ENCODE assay signal across 10 cellular contexts in the genomic region with DNA sequence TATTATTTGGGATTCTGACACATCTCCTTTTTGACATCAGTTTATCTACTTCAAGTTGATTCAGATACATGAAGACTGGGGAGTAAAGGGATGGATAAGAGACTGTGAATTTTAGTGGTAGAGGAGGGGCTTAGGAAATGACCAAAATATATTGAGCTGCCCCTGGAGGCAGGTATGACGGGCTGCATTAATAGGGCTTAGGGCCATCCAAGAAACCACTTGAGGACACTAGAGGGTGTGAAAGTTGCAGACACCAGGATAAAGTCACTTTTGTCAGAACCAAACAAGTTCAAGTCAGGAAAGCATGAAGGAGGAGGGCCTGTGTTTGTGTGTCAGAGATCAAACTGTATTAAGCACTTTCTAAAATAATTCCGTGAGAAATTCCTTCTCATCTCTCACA.
DNase-seq lines count a peak whose midpoint lies in the region; ATAC-seq and TF ChIP-seq lines count a peak whose summit lies in the region.
"Had no signal": no experiment of that assay in that cellular context is flagged by ENCODE, and none has a peak within 500 bp of the region (broad histone marks: within the 10 kb centered on the region; RNA-seq: fewer than 3 reads in every experiment).

No MANE protein-coding gene starts in this region.

- H3K4me1 Mint-ChIP-seq in activated CD4-positive, alpha-beta T cell treated with anti-CD3 and anti-CD28 coated beads, Interleukin-2, amount 10 ng/mL, durations not matched to agents 24 days and 14 days = no peaks in the 10 kb centered on the region
- H3K4me1 Mint-ChIP-seq in T-helper 2 cell treated with Interferon-gamma antibody and Interleukin-4, amounts not matched to agents 5 μg/mL and 100 μg/mL, for 36 hours (ENCODE audit: low read depth) = no peaks in the 10 kb centered on the region
- H3K4me1 Mint-ChIP-seq: naive thymus-derived CD8-positive, alpha-beta T cell had no signal

- H3K4me3 ChIP-seq in Loucy (ENCODE audit: low read length, poor library complexity, severe bottlenecking) = no peak overlapping the region

- H3K4me3 Mint-ChIP-seq in activated CD4-positive, alpha-beta T cell treated with anti-CD3 and anti-CD28 coated beads, Interleukin-2, amount 10 ng/mL, durations not matched to agents 24 days and 14 days = no peak overlapping the region
- H3K4me3 Mint-ChIP-seq in T-helper 2 cell treated with Interferon-gamma antibody and Interleukin-4, amounts not matched to agents 5 μg/mL and 100 μg/mL, for 36 hours = no peak overlapping the region
- H3K4me3 Mint-ChIP-seq: naive thymus-derived CD8-positive, alpha-beta T cell had no signal

- H3K9me2 ChIP-seq in Loucy (replicated peaks; ENCODE audit: low read depth, low read length) = no peaks in the 10 kb centered on the region

- H3K4me2 ChIP-seq in Loucy (ENCODE audit: low read depth, low read length, poor library complexity, severe bottlenecking) = no peak overlapping the region

- no peaks in the 10 kb centered on the region for H3K9me3 Mint-ChIP-seq in activated CD4-positive, alpha-beta T cell treated with anti-CD3 and anti-CD28 coated beads, Interleukin-2, amount 10 ng/mL, durations not matched to agents 24 days and 14 days
- no peaks in the 10 kb centered on the region for H3K9me3 Mint-ChIP-seq in T-helper 2 cell treated with Interferon-gamma antibody and Interleukin-4, amounts not matched to agents 5 μg/mL and 100 μg/mL, for 36 hours
- H3K9me3 Mint-ChIP-seq: naive thymus-derived CD8-positive, alpha-beta T cell had no signal

- no peak for ATAC-seq in HG03342 (IDR thresholded peaks at IDR 0.05; ENCODE audit: unreplicated experiment)
- ATAC-seq: naive thymus-derived CD8-positive, alpha-beta T cell had no signal

- CTCF ChIA-PET in GM10248 (lab: Yijun Ruan, JAX) = interaction anchor here (1.1 to 1.6 kb wide), 4 partner anchors 21 to 852 kb away, joined by 3 read pairs; no protein-coding TSS in a partner anchor

- no peaks in the 10 kb centered on the region for H4K20me1 ChIP-seq in Loucy (ENCODE audit: insufficient read depth, low read length, poor library complexity, severe bottlenecking)

- H3K27me3 ChIP-seq in Loucy (ENCODE audit: insufficient read depth, low read length, poor library complexity, severe bottlenecking) = no peaks in the 10 kb centered on the region

- no peaks in the 10 kb centered on the region for H3F3A ChIP-seq in Loucy (ENCODE audit: low read depth)

- POLR2A ChIA-PET in GM10248 (lab: Yijun Ruan, JAX) = no interaction called here

- H3K4me1 ChIP-seq in Loucy (ENCODE audit: insufficient read depth, low read length, poor library complexity, severe bottlenecking) = no peaks in the 10 kb centered on the region

- TF ChIP-seq CTCF in GM10248 (IDR thresholded peaks at IDR 0.05; ENCODE audit: control extremely low read depth, extremely low read depth, low read depth, missing control alignments) (peak; percentile 23), Loucy (conservative IDR thresholded peaks at IDR 0.05; ENCODE audit: low read length) (peak; percentile 43)

- no peaks in the 10 kb centered on the region for H3K36me3 ChIP-seq in Loucy (ENCODE audit: insufficient read depth, low read length)

- no peak overlapping the region for H3K9ac ChIP-seq in Loucy (ENCODE audit: low read depth, low read length, poor library complexity, severe bottlenecking)

- no peak overlapping the region for H3K27ac Mint-ChIP-seq in activated CD4-positive, alpha-beta T cell treated with anti-CD3 and anti-CD28 coated beads, Interleukin-2, amount 10 ng/mL, durations not matched to agents 24 days and 14 days
- H3K27ac Mint-ChIP-seq in T-helper 2 cell treated with Interferon-gamma antibody and Interleukin-4, amounts not matched to agents 5 μg/mL and 100 μg/mL, for 36 hours = no peak overlapping the region

- H3K9me3 ChIP-seq in Loucy (ENCODE audit: insufficient read depth, low read depth, low read length) = no peaks in the 10 kb centered on the region

- H3K36me3 Mint-ChIP-seq in activated CD4-positive, alpha-beta T cell treated with anti-CD3 and anti-CD28 coated beads, Interleukin-2, amount 10 ng/mL, durations not matched to agents 24 days and 14 days (ENCODE audit: low read depth) = no peaks in the 10 kb centered on the region
- no peaks in the 10 kb centered on the region for H3K36me3 Mint-ChIP-seq in T-helper 2 cell treated with Interferon-gamma antibody and Interleukin-4, amounts not matched to agents 5 μg/mL and 100 μg/mL, for 36 hours (ENCODE audit: low read depth)
- H3K36me3 Mint-ChIP-seq: naive thymus-derived CD8-positive, alpha-beta T cell had no signal

- intact Hi-C loops in activated CD4-positive, alpha-beta T cell treated with anti-CD3 and anti-CD28 coated beads, Interleukin-2, amount 10 ng/mL, durations not matched to agents 24 days and 14 days (cut with micrococcal nuclease) = no loop called here

- no peak for DNase-seq in GM10248 (ENCODE audit: extremely low spot score)
- DNase-seq in dermis blood vessel endothelial cell = peak; percentile 16
- DNase-seq in myocyte (ENCODE audit: low read depth) = peak; percentile 13
- DNase-seq in activated CD4-positive, alpha-beta T cell treated with anti-CD3 and anti-CD28 coated beads, Interleukin-2, amount 10 ng/mL, durations not matched to agents 24 days and 14 days = no peak
- DNase-seq in retina = no peak
- DNase-seq in T-helper 2 cell treated with Interferon-gamma antibody and Interleukin-4, amounts not matched to agents 5 μg/mL and 100 μg/mL, for 36 hours (ENCODE audit: low spot score) = no peak
- DNase-seq: naive thymus-derived CD8-positive, alpha-beta T cell; NCI-H1694 had no signal

- peaks cover 50% of the 10 kb centered on the region for H3K27me3 Mint-ChIP-seq in activated CD4-positive, alpha-beta T cell treated with anti-CD3 and anti-CD28 coated beads, Interleukin-2, amount 10 ng/mL, durations not matched to agents 24 days and 14 days
- H3K27me3 Mint-ChIP-seq in T-helper 2 cell treated with Interferon-gamma antibody and Interleukin-4, amounts not matched to agents 5 μg/mL and 100 μg/mL, for 36 hours (ENCODE audit: low read depth) = peaks cover 33% of the 10 kb centered on the region

- no peak overlapping the region; the same call in 1 of the 2 replicates for H2AFZ ChIP-seq in Loucy (ENCODE audit: low read length)

- H3K79me2 ChIP-seq in Loucy (ENCODE audit: insufficient read depth, low read length) = no peaks in the 10 kb centered on the region

Comparison
In these comparisons a context has a peak if more than half of its experiments do, and no peak if none do; other contexts are left out.
1. DNase-seq: peak in dermis blood vessel endothelial cell (single experiment) and myocyte (single experiment); none in GM10248 (single experiment), activated CD4-positive, alpha-beta T cell treated with anti-CD3 and anti-CD28 coated beads, Interleukin-2, amount 10 ng/mL, durations not matched to agents 24 days and 14 days (single experiment), retina (single experiment) and T-helper 2 cell treated with Interferon-gamma antibody and Interleukin-4, amounts not matched to agents 5 μg/mL and 100 μg/mL, for 36 hours (single experiment).